9 cellular contexts compared by ENCODE assay signal in the genomic region with DNA sequence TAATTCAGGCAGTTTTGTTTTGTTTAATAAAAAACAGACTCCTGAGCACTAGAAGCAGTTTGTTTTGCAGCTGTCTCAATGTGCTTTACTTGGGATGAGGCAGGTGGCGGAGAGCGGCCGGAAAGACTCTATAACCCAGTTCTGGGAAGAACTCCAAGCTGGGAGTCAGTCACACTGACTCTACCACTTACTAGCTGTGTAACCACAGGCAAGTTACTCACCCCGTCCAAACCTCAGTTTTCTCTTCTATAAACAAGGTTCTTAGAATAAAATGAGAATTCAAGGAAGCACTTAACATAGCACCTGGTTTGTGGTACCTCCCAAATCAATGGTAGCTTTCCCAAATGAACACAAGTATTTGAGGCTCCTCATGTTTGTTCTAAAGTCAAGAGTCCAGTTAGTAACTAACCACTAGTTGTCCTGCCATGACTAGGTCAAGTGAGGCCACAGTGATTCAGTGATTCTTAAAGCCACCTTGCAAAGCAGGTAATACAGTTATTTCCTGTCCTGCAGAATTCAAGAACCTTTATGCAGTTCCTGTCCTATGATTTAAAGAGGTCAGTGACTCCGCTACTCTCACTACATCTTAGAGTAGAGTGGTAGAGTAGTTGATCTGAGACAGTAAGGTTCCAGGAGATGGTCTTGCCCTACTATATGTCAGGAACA. TPM values are rescaled to one million over a fixed set of nuclear protein-coding genes. Genes with fewer than 3 reads are reported as not detected.
A peak's percentile ranks its signal among the peaks of the same experiment; 100 is the strongest.
DNase-seq lines count a peak whose midpoint lies in the region; TF ChIP-seq lines count a peak whose summit lies in the region.
"Had no signal": no experiment of that assay in that cellular context is flagged by ENCODE, and none has a peak within 500 bp of the region (broad histone marks: within the 10 kb centered on the region; RNA-seq: fewer than 3 reads in every experiment).

No MANE protein-coding gene starts in this region.

- no peak for TF ChIP-seq CTCF in nephron (IDR thresholded peaks at IDR 0.05; ENCODE audit: unreplicated experiment in 3 of 3)

- H3K27me3 Mint-ChIP-seq in CD4-positive, alpha-beta memory T cell, result no peaks in the 10 kb centered on the region
- no peaks in the 10 kb centered on the region for H3K27me3 Mint-ChIP-seq in nephron (ENCODE audit: low read depth)

- intact Hi-C loops in CD4-positive, alpha-beta memory T cell (cut with micrococcal nuclease), result loop anchor here (10.0 kb wide), 2 partner anchors 111 to 169 kb away; a partner anchor contains a TSS

- H3K27ac Mint-ChIP-seq in CD4-positive, alpha-beta memory T cell, result peak overlapping the region in 5 of 7 donors; percentile 37 to 96 (median 77)
- H3K27ac Mint-ChIP-seq in nephron, result peak overlapping the region in 1 of 3 experiments; percentile 35

- CTCF ChIA-PET in CD4-positive, alpha-beta memory T cell (lab: Charles Lee; ENCODE audit: partially characterized antibody), result no interaction called here

- H3K4me1 ChIP-seq in CD4-positive, alpha-beta memory T cell (ENCODE audit: insufficient read depth, low read length), result peaks cover 46% of the 10 kb centered on the region

- DNase-seq in CD4-positive, alpha-beta memory T cell, result no peak
- peak; percentile 27 for DNase-seq in HT1080 (ENCODE audit: low read depth)
- DNase-seq in astrocyte of the hippocampus (ENCODE audit: low read depth, low spot score), result peak; percentile 85
- DNase-seq in middle frontal gyrus (ENCODE audit: extremely low spot score, low spot score), result no peak
- DNase-seq in NCI-H2107 (lab: John Stamatoyannopoulos, UW), result no peak
- DNase-seq in caudate nucleus (lab: John Stamatoyannopoulos, UW), result no peak
- DNase-seq: NCI-H345; stimulated activated naive CD4-positive, alpha-beta T cell had no signal

- peaks cover 30 to 63% of the 10 kb centered on the region in 2 donors for H3K36me3 Mint-ChIP-seq in CD4-positive, alpha-beta memory T cell
- H3K36me3 Mint-ChIP-seq in nephron (ENCODE audit: low read depth), result peaks cover 30% of the 10 kb centered on the region

- H3K27me3 ChIP-seq in CD4-positive, alpha-beta memory T cell (ENCODE audit: insufficient read depth, low read length), result no peaks in the 10 kb centered on the region

- H3K36me3 ChIP-seq in CD4-positive, alpha-beta memory T cell (ENCODE audit: insufficient read depth, low read length), result peaks cover 23% of the 10 kb centered on the region

- H3K4me1 Mint-ChIP-seq in CD4-positive, alpha-beta memory T cell, result peaks cover 30 to 82% (median 50%) of the 10 kb centered on the region in 4 donors
- peaks cover 35% of the 10 kb centered on the region for H3K4me1 Mint-ChIP-seq in nephron

- H3K4me3 ChIP-seq in CD4-positive, alpha-beta memory T cell (ENCODE audit: low read length in 2 of 2), result no peak overlapping the region

- H3K9me3 Mint-ChIP-seq in CD4-positive, alpha-beta memory T cell, result no peaks in the 10 kb centered on the region
- no peaks in the 10 kb centered on the region for H3K9me3 Mint-ChIP-seq in nephron

- POLR2A ChIA-PET in CD4-positive, alpha-beta memory T cell (lab: Charles Lee; ENCODE audit: partially characterized antibody), result no interaction called here

- peak overlapping the region in 1 of 8 donors; percentile 25 for H3K4me3 Mint-ChIP-seq in CD4-positive, alpha-beta memory T cell
- H3K4me3 Mint-ChIP-seq in nephron, result peak overlapping the region in 2 of 3 experiments; percentile 28 to 72

- H3K27ac ChIP-seq in CD4-positive, alpha-beta memory T cell (ENCODE audit: low read depth, low read length), result no peak overlapping the region
- no peak overlapping the region for H3K27ac ChIP-seq in caudate nucleus (ENCODE audit: low read depth, low read length)

- H3K9me3 ChIP-seq in CD4-positive, alpha-beta memory T cell (ENCODE audit: control insufficient read depth in 1 of 2, low read length in 2 of 2), result no peaks in the 10 kb centered on the region

RNA-seq across cellular contexts. Expression of a gene that starts 2.7 kb away (rescaled TPM):
- total RNA-seq in CD4-positive, alpha-beta memory T cell, result 10 to 100 TPM; 17.0 to 27.1 TPM
- 100 to 1,000 TPM in 1 of 2 donors, 10 to 100 TPM in 1; 74.7 to 122 TPM for polyA plus RNA-seq in CD4-positive, alpha-beta memory T cell
- total RNA-seq in HT1080 (2014; rRNA removed; shearing (Covaris generic)), result 108 and 116 TPM in 2 replicates
- polyA plus RNA-seq in HT1080 (2015; cell fraction: cytosol; rRNA removed), result 221 and 347 TPM in 2 replicates
- 74.1 and 97.9 TPM in 2 replicates for polyA plus RNA-seq in HT1080 (2015; cell fraction: nucleus; rRNA removed)

RNA-seq across cellular contexts. Expression of a gene that starts 3.1 kb away (rescaled TPM):
- total RNA-seq in CD4-positive, alpha-beta memory T cell, result 10 to 100 TPM; 15.6 to 18.6 TPM
- 1 to 10 TPM; 1.8 to 3.4 TPM for polyA plus RNA-seq in CD4-positive, alpha-beta memory T cell
- 14.0 and 14.2 TPM in 2 replicates for total RNA-seq in HT1080 (2014; rRNA removed; shearing (Covaris generic))
- polyA plus RNA-seq in HT1080 (2015; cell fraction: cytosol; rRNA removed), result 10.1 and 11.2 TPM in 2 replicates
- 27.9 TPM in 2 replicates for polyA plus RNA-seq in HT1080 (2015; cell fraction: nucleus; rRNA removed)

RNA-seq across cellular contexts. Expression of a gene that starts 7.8 kb away (rescaled TPM):
- 10 to 100 TPM; 30.8 to 35.8 TPM for total RNA-seq in CD4-positive, alpha-beta memory T cell
- polyA plus RNA-seq in CD4-positive, alpha-beta memory T cell, result 10 to 100 TPM; 25.6 to 44.7 TPM
- total RNA-seq in HT1080 (2014; rRNA removed; shearing (Covaris generic)), result 37.8 and 48.5 TPM in 2 replicates
- 13.9 and 16.0 TPM in 2 replicates for polyA plus RNA-seq in HT1080 (2015; cell fraction: cytosol; rRNA removed)
- polyA plus RNA-seq in HT1080 (2015; cell fraction: nucleus; rRNA removed), result 14.5 and 18.6 TPM in 2 replicates

RNA-seq across cellular contexts. Expression of a gene that starts 8.0 kb away (rescaled TPM):
- 1 to 10 TPM; 4.0 to 4.3 TPM for total RNA-seq in CD4-positive, alpha-beta memory T cell
- polyA plus RNA-seq in CD4-positive, alpha-beta memory T cell, result 1 to 10 TPM; 4.3 to 4.7 TPM
- total RNA-seq in HT1080 (2014; rRNA removed; shearing (Covaris generic)), result 0.23 and 0.31 TPM in 2 replicates
- 4.0 and 5.4 TPM in 2 replicates for polyA plus RNA-seq in HT1080 (2015; cell fraction: cytosol; rRNA removed)
- 1.6 and 2.2 TPM in 2 replicates for polyA plus RNA-seq in HT1080 (2015; cell fraction: nucleus; rRNA removed)

Comparison
In these comparisons a context has a peak if more than half of its experiments do, and no peak if none do; other contexts are left out.
1. DNase-seq: peak in HT1080 (single experiment) and astrocyte of the hippocampus (single experiment); none in CD4-positive, alpha-beta memory T cell (0 of 5), middle frontal gyrus (single experiment), NCI-H2107 (single experiment) and caudate nucleus (0 of 61).